In the genomic region with DNA sequence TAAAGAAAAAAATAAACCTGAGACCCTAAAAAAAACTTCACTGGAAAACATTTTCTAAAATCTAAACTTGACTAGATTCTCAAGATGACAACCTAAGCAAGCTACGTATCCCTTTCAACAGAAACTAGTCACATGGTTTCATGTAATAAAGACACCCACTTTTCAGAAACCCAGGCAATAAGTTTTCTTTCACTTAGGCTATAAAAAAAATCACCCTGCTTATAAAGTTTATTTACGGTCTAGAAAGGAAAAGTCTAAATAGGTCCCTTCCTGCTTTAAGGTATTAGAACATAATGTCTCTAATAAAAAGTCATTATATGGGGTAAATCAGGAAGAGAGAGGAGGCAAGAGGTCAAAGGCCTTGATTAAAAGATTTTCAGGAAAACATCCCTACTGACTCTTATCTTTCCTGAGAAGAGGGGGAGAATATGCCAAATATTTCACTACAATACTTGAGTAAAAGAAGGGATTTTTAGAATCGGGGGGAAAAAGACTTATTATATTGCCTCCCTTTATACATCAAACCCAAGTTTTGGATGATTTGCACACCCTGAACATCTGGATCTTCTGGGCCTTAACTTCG, we compare ENCODE assay signal across 9 cellular contexts. TPM values are rescaled to one million over a fixed set of nuclear protein-coding genes. Genes with fewer than 3 reads are reported as not detected.
DNase-seq lines count a peak whose midpoint lies in the region; ATAC-seq and TF ChIP-seq lines count a peak whose summit lies in the region.
"Had no signal": no experiment of that assay in that cellular context is flagged by ENCODE, and none has a peak within 500 bp of the region (broad histone marks: within the 10 kb centered on the region; RNA-seq: fewer than 3 reads in every experiment).

No MANE protein-coding gene starts in this region.

- no peaks in the 10 kb centered on the region for H3K9me3 Mint-ChIP-seq in activated naive CD4-positive, alpha-beta T cell treated with anti-CD3 and anti-CD28 coated beads, Interleukin-2, amount 50 U/mL, for 72 hours
- no peaks in the 10 kb centered on the region for H3K9me3 Mint-ChIP-seq in mesothelial cell of epicardium

- ATAC-seq in activated naive CD4-positive, alpha-beta T cell treated with anti-CD3 and anti-CD28 coated beads, Interleukin-2, amount 50 U/mL, for 72 hours, result peak; percentile 71 to 88
- no peak for ATAC-seq in HG02610 (IDR thresholded peaks at IDR 0.05; ENCODE audit: unreplicated experiment)

- H3K4me3 ChIP-seq in right atrium auricular region (no peak overlapping the region), SJCRH30 (no peak overlapping the region)

- peak overlapping the region; percentile 99 to 100 for H3K27ac Mint-ChIP-seq in activated naive CD4-positive, alpha-beta T cell treated with anti-CD3 and anti-CD28 coated beads, Interleukin-2, amount 50 U/mL, for 72 hours
- peak overlapping the region; percentile 58 for H3K27ac Mint-ChIP-seq in mesothelial cell of epicardium

- H3K4me3 Mint-ChIP-seq in mesothelial cell of epicardium, result no peak overlapping the region

- no peak for TF ChIP-seq CTCF in right atrium auricular region (IDR thresholded peaks at IDR 0.05)
- no peak for TF ChIP-seq CTCF in mesothelial cell of epicardium (IDR thresholded peaks at IDR 0.05; ENCODE audit: unreplicated experiment)

- H3K27ac ChIP-seq in right atrium auricular region, result peak overlapping the region; percentile 14 to 20
- no peak overlapping the region for H3K27ac ChIP-seq in SJCRH30

- intact Hi-C loops in cardiac septum (cut with DNase I), result no loop called here

- H3K4me1 ChIP-seq in right atrium auricular region (peaks cover 0 to 26% of the 10 kb centered on the region in 2 donors), SJCRH30 (no peaks in the 10 kb centered on the region)

- peaks cover 10% of the 10 kb centered on the region for H3K4me1 Mint-ChIP-seq in mesothelial cell of epicardium

- DNase-seq in right atrium auricular region (ENCODE audit: low spot score), result no peak
- no peak for DNase-seq in cardiac septum (ENCODE audit: low spot score)
- DNase-seq in activated naive CD4-positive, alpha-beta T cell treated with anti-CD3 and anti-CD28 coated beads, Interleukin-2, amount 50 U/mL, for 72 hours (ENCODE audit: low spot score in 2 of 2), result no peak
- no peak for DNase-seq in mesothelial cell of epicardium (ENCODE audit: low spot score in 2 of 2, unreplicated experiment in 2 of 2)
- DNase-seq in KG1 (lab: John Stamatoyannopoulos, UW), result no peak
- DNase-seq in SJCRH30, result no peak
- DNase-seq in H4 (ENCODE audit: low spot score), result no peak
- DNase-seq: activated CD4-positive, alpha-beta T cell treated with anti-CD3 and anti-CD28 coated beads for 1 hour had no signal

- no peaks in the 10 kb centered on the region for H3K9me3 ChIP-seq in right atrium auricular region
- H3K9me3 ChIP-seq in SJCRH30 (replicated peaks), result no peaks in the 10 kb centered on the region

- peaks cover 0 to 17% of the 10 kb centered on the region in 2 donors for H3K36me3 Mint-ChIP-seq in activated naive CD4-positive, alpha-beta T cell treated with anti-CD3 and anti-CD28 coated beads, Interleukin-2, amount 50 U/mL, for 72 hours
- peaks cover 8% of the 10 kb centered on the region for H3K36me3 Mint-ChIP-seq in mesothelial cell of epicardium

- H3K27me3 ChIP-seq in right atrium auricular region (no peaks in the 10 kb centered on the region), SJCRH30 (no peaks in the 10 kb centered on the region)

- H3K27me3 Mint-ChIP-seq in mesothelial cell of epicardium (ENCODE audit: low read depth), result no peaks in the 10 kb centered on the region

- no peaks in the 10 kb centered on the region for H3K36me3 ChIP-seq in right atrium auricular region
- peaks cover 7% of the 10 kb centered on the region; the same call in 1 of the 2 replicates for H3K36me3 ChIP-seq in SJCRH30

RNA-seq across cellular contexts. Expression of a gene that starts 9.5 kb away (rescaled TPM):
- total RNA-seq in right atrium auricular region (100 to 1,000 TPM in 1 of 2 donors, 10 to 100 TPM in 1; 91.5 to 153 TPM), cardiac septum (107 TPM), mesothelial cell of epicardium (58.9 to 65.2 TPM (median 61.9 TPM) in 3 replicates)
- total RNA-seq in activated naive CD4-positive, alpha-beta T cell treated with anti-CD3 and anti-CD28 coated beads, Interleukin-2, amount 50 U/mL, for 72 hours, result 10 to 100 TPM; 40.7 to 69.0 TPM
- total RNA-seq in SJCRH30 (2014; rRNA removed; shearing (Covaris generic)), result 17.2 and 18.0 TPM in 2 replicates
- total RNA-seq in H4 (2014; rRNA removed; shearing (Covaris generic)), result 16.9 and 22.4 TPM in 2 replicates
